ENCODE assay signal across 28 cellular contexts in genomic region chr7:109178342-109178741, GRCh38.
"Had no signal": no experiment of that assay in that cellular context is flagged by ENCODE, and none has a peak within 500 bp of the region (broad histone marks: within the 10 kb centered on the region; RNA-seq: fewer than 3 reads in every experiment).

No MANE protein-coding gene starts in this region.

- H3K4me1 ChIP-seq: left lung, lower lobe of right lung, neural progenitor cell, stomach, testis, thyroid gland, upper lobe of right lung had no signal

- DNase-seq: hippocampal formation; kidney glomerular epithelial cell; left colon; left lung; lower lobe of right lung; mesendoderm; naive B cell; natural killer cell; nephron progenitor cell; occipital lobe; ovary; retina; right cardiac atrium; stimulated activated CD4-positive, alpha-beta T cell treated with anti-CD3 and anti-CD28 coated beads, Interleukin-12 subunit alpha, Interleukin-12 subunit beta, amount 100 ng/mL, for 4 hours; stimulated activated CD4-positive, alpha-beta T cell treated with anti-CD3 and anti-CD28 coated beads, Interleukin-15, amount 100 ng/mL, for 24 hours; stimulated activated CD4-positive, alpha-beta T cell treated with anti-CD3 and anti-CD28 coated beads, Interleukin-2, amount 100 ng/mL, for 24 hours; stimulated activated CD4-positive, alpha-beta T cell treated with anti-CD3 and anti-CD28 coated beads, Interleukin-4, amount 100 ng/mL, for 1 hour; stimulated activated naive B cell treated with anti-CD40 and anti-IgM and Interleukin-4, amounts not matched to agents 10 μg/mL and 1 μg/mL and 100 μg/mL, for 72 hours; stimulated activated naive CD8-positive, alpha-beta T cell treated with anti-CD3 and anti-CD28 coated beads, Interleukin-15, Interleukin-2, amounts not matched to agents 100 U/mL and 50 U/mL, for 24 hours; stomach; testis; thyroid gland; trophoblast cell; upper lobe of right lung had no signal

- H3K27ac ChIP-seq: left lung, lower lobe of right lung, neural progenitor cell, neutrophil, ovary, skin epidermis, stomach, testis, thyroid gland, upper lobe of right lung had no signal

- ATAC-seq: left colon; left lung; lower lobe of right lung; natural killer cell; right cardiac atrium; sciatic nerve; stimulated activated naive B cell treated with anti-CD40 and anti-IgM and Interleukin-4, amounts not matched to agents 10 μg/mL and 1 μg/mL and 100 μg/mL, for 72 hours; stimulated activated naive CD8-positive, alpha-beta T cell treated with anti-CD3 and anti-CD28 coated beads, Interleukin-15, Interleukin-2, amounts not matched to agents 100 U/mL and 50 U/mL, for 24 hours; upper lobe of right lung had no signal

- H3K27me3 ChIP-seq: left lung, neural progenitor cell, neutrophil, ovary, stomach, testis, thyroid gland, upper lobe of right lung had no signal
